In genomic region chr6:29834564-29835436, GRCh38 we compare ENCODE assay signal across 8 cellular contexts. TPM values are rescaled to one million over a fixed set of nuclear protein-coding genes. Genes with fewer than 3 reads are reported as not detected.
A peak's percentile ranks its signal among the peaks of the same experiment; 100 is the strongest.
DNase-seq lines count a peak whose midpoint lies in the region; TF ChIP-seq lines count a peak whose summit lies in the region.

No MANE protein-coding gene starts in this region.

- peaks cover 38% of the 10 kb centered on the region for H3K27me3 Mint-ChIP-seq in activated CD4-positive, alpha-beta memory T cell treated with anti-CD3 and anti-CD28 coated beads for 36 hours

- no peak overlapping the region for H2AFZ ChIP-seq in Karpas-422 (ENCODE audit: low read length)

- H3K4me1 ChIP-seq in Karpas-422 (ENCODE audit: low read length) (no peaks in the 10 kb centered on the region), neutrophil (ENCODE audit: control insufficient read depth in 1 of 2, insufficient read depth in 1 of 2, low read depth in 1 of 2, low read length in 1 of 2) (no peaks in the 10 kb centered on the region)

- DNase-seq in Caki2 (ENCODE audit: low read depth) (peak; percentile 30), Karpas-422 (peak; percentile 70), epithelial cell of proximal tubule (ENCODE audit: low read depth) (no peak), SHP77 treated with DMSO at 0.1 percent for 48 hours (lab: John Stamatoyannopoulos, UW) (no peak), HuH-7.5 (ENCODE audit: low spot score) (no peak), SKM-1 (lab: John Stamatoyannopoulos, UW; ENCODE audit: unreplicated experiment) (no peak)
- DNase-seq in activated CD4-positive, alpha-beta memory T cell treated with anti-CD3 and anti-CD28 coated beads for 36 hours, result peak; percentile 65

- TF ChIP-seq CTCF in epithelial cell of proximal tubule (conservative IDR thresholded peaks at IDR 0.05; ENCODE audit: low read depth, low read length) (peak; percentile 87), neutrophil (IDR thresholded peaks at IDR 0.05) (peak; percentile 74)

- H3K9me3 ChIP-seq in Karpas-422 (ENCODE audit: low read length), result no peaks in the 10 kb centered on the region
- H3K9me3 ChIP-seq in neutrophil, result no peaks in the 10 kb centered on the region

- H3K9me3 Mint-ChIP-seq in activated CD4-positive, alpha-beta memory T cell treated with anti-CD3 and anti-CD28 coated beads for 36 hours, result no peaks in the 10 kb centered on the region

- H3K27me3 ChIP-seq in Karpas-422 (ENCODE audit: low read length) (no peaks in the 10 kb centered on the region), neutrophil (peaks cover 99% of the 10 kb centered on the region)

- no peak overlapping the region for H3K9ac ChIP-seq in Karpas-422 (ENCODE audit: low read length)

- no peaks in the 10 kb centered on the region for H3K36me3 ChIP-seq in Karpas-422 (ENCODE audit: insufficient read depth, low read length)
- no peaks in the 10 kb centered on the region for H3K36me3 ChIP-seq in neutrophil

- H3K36me3 Mint-ChIP-seq in activated CD4-positive, alpha-beta memory T cell treated with anti-CD3 and anti-CD28 coated beads for 36 hours, result no peaks in the 10 kb centered on the region

- POLR2A ChIA-PET in activated CD4-positive, alpha-beta memory T cell treated with anti-CD3 and anti-CD28 coated beads for 36 hours (lab: Charles Lee), result no interaction called here

- intact Hi-C loops in activated CD4-positive, alpha-beta memory T cell treated with anti-CD3 and anti-CD28 coated beads for 36 hours (cut with micrococcal nuclease), result loop anchor here (1.0 to 2.0 kb wide), 2 partner anchors 96 to 129 kb away; no protein-coding TSS in a partner anchor

- no peak overlapping the region for H3K27ac Mint-ChIP-seq in activated CD4-positive, alpha-beta memory T cell treated with anti-CD3 and anti-CD28 coated beads for 36 hours

- H3K4me1 Mint-ChIP-seq in activated CD4-positive, alpha-beta memory T cell treated with anti-CD3 and anti-CD28 coated beads for 36 hours (ENCODE audit: low read depth), result no peaks in the 10 kb centered on the region

- no peaks in the 10 kb centered on the region for H3K9me2 ChIP-seq in Karpas-422 (replicated peaks; ENCODE audit: insufficient read depth, low read length)

- H3K4me2 ChIP-seq in Karpas-422 (ENCODE audit: low read depth, low read length, poor library complexity, severe bottlenecking), result no peak overlapping the region

- CTCF ChIA-PET in activated CD4-positive, alpha-beta memory T cell treated with anti-CD3 and anti-CD28 coated beads for 36 hours (lab: Charles Lee), result interaction anchor here (0.6 to 4.7 kb wide), 25 partner anchors 10 to 1034 kb away, joined by 3 to 135 read pairs (median 4); no protein-coding TSS in a partner anchor

- no peaks in the 10 kb centered on the region for H3K79me2 ChIP-seq in Karpas-422 (ENCODE audit: low read length)

- H3K4me3 ChIP-seq in Karpas-422 (ENCODE audit: low read length) (no peak overlapping the region), epithelial cell of proximal tubule (ENCODE audit: low read depth, low read length) (no peak overlapping the region), neutrophil (ENCODE audit: low read depth in 1 of 2, low read length in 1 of 2) (no peak overlapping the region)

- in situ Hi-C loops in Caki2 (cut with HindIII; ENCODE audit: low pct_unique_long_range_greater_than_20kb, low sequenced_read_pairs), result no loop called here

- H3K4me3 Mint-ChIP-seq in activated CD4-positive, alpha-beta memory T cell treated with anti-CD3 and anti-CD28 coated beads for 36 hours, result no peak overlapping the region

- no peaks in the 10 kb centered on the region for H4K20me1 ChIP-seq in Karpas-422 (ENCODE audit: insufficient read depth, low read depth, low read length)

- H3K27ac ChIP-seq in Karpas-422 (ENCODE audit: low read length), result no peak overlapping the region
- H3K27ac ChIP-seq in neutrophil, result no peak overlapping the region

RNA-seq across cellular contexts. Expression of gene HLA-G, which starts 7.2 kb away (rescaled TPM):
- total RNA-seq in Caki2 (2014; rRNA removed; shearing (Covaris generic); ENCODE audit: low replicate concordance), result not detected in 2 replicates
- total RNA-seq in Karpas-422 (2014; rRNA removed; shearing (Covaris generic); ENCODE audit: low replicate concordance), result not detected in 2 replicates
- under 1 TPM; 0.19 to 0.38 TPM for total RNA-seq in activated CD4-positive, alpha-beta memory T cell treated with anti-CD3 and anti-CD28 coated beads for 36 hours
- 0.46 and 0.94 TPM in 2 replicates for total RNA-seq in epithelial cell of proximal tubule

Comparison
In these comparisons a context has a peak if more than half of its experiments do, and no peak if none do; other contexts are left out.
1. DNase-seq: peak in Caki2 (single experiment), Karpas-422 (single experiment) and activated CD4-positive, alpha-beta memory T cell treated with anti-CD3 and anti-CD28 coated beads for 36 hours (single experiment); none in epithelial cell of proximal tubule (single experiment), SHP77 treated with DMSO at 0.1 percent for 48 hours (single experiment), HuH-7.5 (single experiment) and SKM-1 (single experiment).